ENCODE assay signal across 15 cellular contexts in genomic region chr10:106648534-106649481, GRCh38.
DNase-seq lines count a peak whose midpoint lies in the region; ATAC-seq and TF ChIP-seq lines count a peak whose summit lies in the region.
"Had no signal": no experiment of that assay in that cellular context is flagged by ENCODE, and none has a peak within 500 bp of the region (broad histone marks: within the 10 kb centered on the region; RNA-seq: fewer than 3 reads in every experiment).

No MANE protein-coding gene starts in this region.

- intact Hi-C loops in heart right ventricle (cut with DNase I), result no loop called here
- intact Hi-C loops in Right ventricle myocardium inferior (cut with DNase I), result no loop called here

- peaks cover 34% of the 10 kb centered on the region for H3K4me1 Mint-ChIP-seq in WTC11
- peaks cover 19% of the 10 kb centered on the region for H3K4me1 Mint-ChIP-seq in glutamatergic neuron (ENCODE audit: low read depth, unreplicated experiment)
- H3K4me1 Mint-ChIP-seq: CD4-positive, alpha-beta memory T cell had no signal

- POLR2A ChIA-PET in WTC11 (lab: Charles Lee), result no interaction called here

- no peaks in the 10 kb centered on the region for H3K27me3 ChIP-seq in heart right ventricle

- no peaks in the 10 kb centered on the region for H3K9me3 ChIP-seq in heart right ventricle
- H3K9me3 ChIP-seq: HAP-1 had no signal

- H3K4me3 ChIP-seq in heart right ventricle, result peak overlapping the region in 7 of 10 donors; percentile 16 to 44 (median 38)
- H3K4me3 ChIP-seq: HAP-1 had no signal

- H3K36me3 Mint-ChIP-seq in WTC11 (no peaks in the 10 kb centered on the region), glutamatergic neuron (ENCODE audit: unreplicated experiment) (no peaks in the 10 kb centered on the region)
- H3K36me3 Mint-ChIP-seq: CD4-positive, alpha-beta memory T cell had no signal

- H3K9me3 Mint-ChIP-seq in WTC11 (no peaks in the 10 kb centered on the region), glutamatergic neuron (ENCODE audit: unreplicated experiment) (no peaks in the 10 kb centered on the region)

- peak; percentile 46 to 77 (median 62) for ATAC-seq in heart right ventricle
- no peak for ATAC-seq in Right ventricle myocardium inferior
- ATAC-seq in WTC11, result peak; percentile 46
- ATAC-seq in GM21447 (IDR thresholded peaks at IDR 0.05; ENCODE audit: unreplicated experiment), result no peak
- ATAC-seq in GM21381 (IDR thresholded peaks at IDR 0.05; ENCODE audit: unreplicated experiment), result no peak
- ATAC-seq: HepG2 had no signal

- H3K27ac Mint-ChIP-seq in WTC11, result no peak overlapping the region
- H3K27ac Mint-ChIP-seq in glutamatergic neuron (ENCODE audit: unreplicated experiment), result peak overlapping the region; percentile 20
- H3K27ac Mint-ChIP-seq: CD4-positive, alpha-beta memory T cell had no signal

- H3K27me3 Mint-ChIP-seq in WTC11 (ENCODE audit: low read depth) (no peaks in the 10 kb centered on the region), glutamatergic neuron (ENCODE audit: unreplicated experiment) (no peaks in the 10 kb centered on the region)
- H3K27me3 Mint-ChIP-seq: CD4-positive, alpha-beta memory T cell had no signal

- peak overlapping the region in 5 of 10 donors; percentile 39 to 61 (median 49) for H3K27ac ChIP-seq in heart right ventricle
- H3K27ac ChIP-seq: C4-2B, KMS-11 had no signal

- no peak overlapping the region for H3K4me3 Mint-ChIP-seq in WTC11
- peak overlapping the region; percentile 68 for H3K4me3 Mint-ChIP-seq in glutamatergic neuron (ENCODE audit: unreplicated experiment)
- H3K4me3 Mint-ChIP-seq: CD4-positive, alpha-beta memory T cell had no signal

- peaks cover 0 to 5% (median 0%) of the 10 kb centered on the region in 9 donors for H3K4me1 ChIP-seq in heart right ventricle
- H3K4me1 ChIP-seq: HAP-1 had no signal

- no peaks in the 10 kb centered on the region for H3K36me3 ChIP-seq in heart right ventricle
- H3K36me3 ChIP-seq: HAP-1 had no signal

- TF ChIP-seq CTCF in heart right ventricle (IDR thresholded peaks at IDR 0.05), result no peak
- TF ChIP-seq CTCF in WTC11 (IDR thresholded peaks at IDR 0.05), result no peak
- no peak for TF ChIP-seq CTCF in glutamatergic neuron (IDR thresholded peaks at IDR 0.05; ENCODE audit: partially characterized antibody, unreplicated experiment)

- 70 to 73% methylated on average over 14 of the region's 14 CpGs for WGBS in heart right ventricle, 2 donors

- CTCF ChIA-PET in WTC11 (lab: Charles Lee), result no interaction called here

- DNase-seq in heart right ventricle (peak in 1 of 2 donors; percentile 8), Right ventricle myocardium inferior (ENCODE audit: missing footprints) (no peak), WTC11 (ENCODE audit: low spot score) (no peak), glutamatergic neuron (peak; percentile 14), cerebellar nuclear complex (lab: John Stamatoyannopoulos, UW) (no peak)
- DNase-seq: ACHN; CD4-positive, alpha-beta memory T cell; DND-41; GDM1 had no signal

TF ChIP-seq in WTC11, 78 proteins besides CTCF, POLR2A, EP300 and RAD21:
- TF ChIP-seq E2F4 (CRISPR knock-in tag; IDR thresholded peaks at IDR 0.05; ENCODE audit: borderline replicate concordance, low read depth), result no peak
- TF ChIP-seq SOX15 (CRISPR knock-in tag; IDR thresholded peaks at IDR 0.05), result no peak
- TF ChIP-seq ZNF671 (CRISPR knock-in tag; IDR thresholded peaks at IDR 0.05), result no peak
- no peak for TF ChIP-seq FOXK1 (CRISPR knock-in tag; IDR thresholded peaks at IDR 0.05)
- no peak for TF ChIP-seq NR1H2 (CRISPR knock-in tag; IDR thresholded peaks at IDR 0.05)
- no peak for TF ChIP-seq GABPB1 (CRISPR knock-in tag; IDR thresholded peaks at IDR 0.05)
- no peak for TF ChIP-seq ZNF512 (CRISPR knock-in tag; IDR thresholded peaks at IDR 0.05; ENCODE audit: borderline replicate concordance)
- no peak for TF ChIP-seq MAX (CRISPR knock-in tag; IDR thresholded peaks at IDR 0.05)
- TF ChIP-seq, protein P1, sequence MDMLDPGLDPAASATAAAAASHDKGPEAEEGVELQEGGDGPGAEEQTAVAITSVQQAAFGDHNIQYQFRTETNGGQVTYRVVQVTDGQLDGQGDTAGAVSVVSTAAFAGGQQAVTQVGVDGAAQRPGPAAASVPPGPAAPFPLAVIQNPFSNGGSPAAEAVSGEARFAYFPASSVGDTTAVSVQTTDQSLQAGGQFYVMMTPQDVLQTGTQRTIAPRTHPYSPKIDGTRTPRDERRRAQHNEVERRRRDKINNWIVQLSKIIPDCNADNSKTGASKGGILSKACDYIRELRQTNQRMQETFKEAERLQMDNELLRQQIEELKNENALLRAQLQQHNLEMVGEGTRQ (CRISPR knock-in tag; IDR thresholded peaks at IDR 0.05), result no peak
- TF ChIP-seq ESRRA (CRISPR knock-in tag; IDR thresholded peaks at IDR 0.05; ENCODE audit: borderline replicate concordance), result no peak
- TF ChIP-seq SMAD3 (CRISPR knock-in tag; IDR thresholded peaks at IDR 0.05; ENCODE audit: borderline replicate concordance), result no peak
- no peak for TF ChIP-seq ZNF121 (CRISPR knock-in tag; IDR thresholded peaks at IDR 0.05)
- no peak for TF ChIP-seq RELA (CRISPR knock-in tag; IDR thresholded peaks at IDR 0.05; ENCODE audit: borderline replicate concordance)
TF ChIP-seq in WTC11: peak in this region for 0.

Comparison
In these comparisons a context has a peak if more than half of its experiments do, and no peak if none do; other contexts are left out.
1. ATAC-seq: peak in heart right ventricle (8 of 8) and WTC11 (single experiment); none in Right ventricle myocardium inferior (single experiment), GM21447 (single experiment) and GM21381 (single experiment).